Comparison of ENCODE assay signal across 38 cellular contexts in genomic region chr4:86366920-86367319, GRCh38. TPM values are rescaled to one million over a fixed set of nuclear protein-coding genes. Genes with fewer than 3 reads are reported as not detected.
"Had no signal": no experiment of that assay in that cellular context is flagged by ENCODE, and none has a peak within 500 bp of the region (broad histone marks: within the 10 kb centered on the region; RNA-seq: fewer than 3 reads in every experiment).

No MANE protein-coding gene starts in this region.

- H3K27ac ChIP-seq: adrenal gland, body of pancreas, epithelial cell of prostate, esophagus squamous epithelium, gastroesophageal sphincter, WERI-Rb-1 had no signal

- H3K9me3 Mint-ChIP-seq: activated naive CD4-positive, alpha-beta T cell treated with anti-CD3 and anti-CD28 coated beads, Interleukin-2, amount 50 U/mL, for 24 hours; activated T-helper 1 cell treated with anti-CD3 and anti-CD28 coated beads, Interleukin-12 subunit alpha, Interleukin-12 subunit beta, Interleukin-2, Interleukin-4 antibody, amounts not matched to agents 30 ng/mL and 10 ng/mL and 1 ng/mL, durations not matched to agents 14 hours and 24 hours and 36 hours; T-helper 2 cell treated with Interferon-gamma antibody and Interleukin-4, amounts not matched to agents 5 μg/mL and 100 μg/mL, for 36 hours had no signal

- H3K27ac Mint-ChIP-seq: activated B cell treated with CpG ODN at 0.5 μM for 24 hours; activated CD8-positive, alpha-beta memory T cell treated with anti-CD3 and anti-CD28 coated beads, Interleukin-2, amount 10 ng/mL, durations not matched to agents 7 days and 5 days; activated CD8-positive, alpha-beta T cell treated with anti-CD3 and anti-CD28 coated beads for 36 hours; activated naive CD4-positive, alpha-beta T cell treated with anti-CD3 and anti-CD28 coated beads for 36 hours; activated naive CD4-positive, alpha-beta T cell treated with anti-CD3 and anti-CD28 coated beads, Interleukin-2, amount 50 U/mL, for 24 hours; activated naive CD8-positive, alpha-beta T cell treated with anti-CD3 and anti-CD28 coated beads for 36 hours; activated naive CD8-positive, alpha-beta T cell treated with anti-CD3 and anti-CD28 coated beads, Interleukin-2, amount 50 U/mL, for 24 hours; activated T-helper 1 cell treated with anti-CD3 and anti-CD28 coated beads, Interleukin-12 subunit alpha, Interleukin-12 subunit beta, Interleukin-2, Interleukin-4 antibody, amounts not matched to agents 30 ng/mL and 10 ng/mL and 1 ng/mL, durations not matched to agents 14 hours and 24 hours and 36 hours; activated T-helper 2 cell treated with anti-CD3 and anti-CD28 coated beads, Interferon-gamma antibody, Interleukin-2, Interleukin-4, amounts not matched to agents 10 μg/mL and 5 μg/mL and 100 μg/mL, durations not matched to agents 14 hours and 24 hours and 36 hours; effector memory CD8-positive, alpha-beta T cell; T-helper 17 cell; T-helper 2 cell treated with Interferon-gamma antibody and Interleukin-4, amounts not matched to agents 5 μg/mL and 100 μg/mL, for 36 hours had no signal

- H3K9me3 ChIP-seq: adrenal gland, body of pancreas, esophagus squamous epithelium, gastroesophageal sphincter had no signal

- H3K27me3 ChIP-seq: adrenal gland, body of pancreas, esophagus squamous epithelium, gastroesophageal sphincter had no signal

- H3K4me3 Mint-ChIP-seq: activated B cell treated with CpG ODN at 0.5 μM for 24 hours; activated CD8-positive, alpha-beta memory T cell treated with anti-CD3 and anti-CD28 coated beads, Interleukin-2, amount 10 ng/mL, durations not matched to agents 7 days and 5 days; activated CD8-positive, alpha-beta T cell treated with anti-CD3 and anti-CD28 coated beads for 36 hours; activated naive CD4-positive, alpha-beta T cell treated with anti-CD3 and anti-CD28 coated beads for 36 hours; activated naive CD4-positive, alpha-beta T cell treated with anti-CD3 and anti-CD28 coated beads, Interleukin-2, amount 50 U/mL, for 24 hours; activated naive CD8-positive, alpha-beta T cell treated with anti-CD3 and anti-CD28 coated beads for 36 hours; activated naive CD8-positive, alpha-beta T cell treated with anti-CD3 and anti-CD28 coated beads, Interleukin-2, amount 50 U/mL, for 24 hours; activated T-helper 1 cell treated with anti-CD3 and anti-CD28 coated beads, Interleukin-12 subunit alpha, Interleukin-12 subunit beta, Interleukin-2, Interleukin-4 antibody, amounts not matched to agents 30 ng/mL and 10 ng/mL and 1 ng/mL, durations not matched to agents 14 hours and 24 hours and 36 hours; effector memory CD8-positive, alpha-beta T cell; T-helper 17 cell; T-helper 2 cell treated with Interferon-gamma antibody and Interleukin-4, amounts not matched to agents 5 μg/mL and 100 μg/mL, for 36 hours had no signal

- DNase-seq: activated B cell treated with CpG ODN at 0.5 μM for 24 hours; activated CD4-positive, alpha-beta T cell treated with anti-CD3 and anti-CD28 coated beads for 48 hours; activated CD4-positive, alpha-beta T cell treated with anti-CD3 and anti-CD28 coated beads, Interleukin-2, amount 50 U/mL, for 1 hour; activated CD4-positive, alpha-beta T cell treated with anti-CD3 and anti-CD28 coated beads, Interleukin-2, amount 50 U/mL, for 48 hours; activated CD8-positive, alpha-beta memory T cell treated with anti-CD3 and anti-CD28 coated beads, Interleukin-2, amount 10 ng/mL, durations not matched to agents 7 days and 5 days; activated CD8-positive, alpha-beta memory T cell treated with anti-CD3 and anti-CD28 coated beads, Interleukin-2, amount 50 U/mL, for 4 hours; activated CD8-positive, alpha-beta T cell treated with anti-CD3 and anti-CD28 coated beads for 36 hours; activated effector memory CD4-positive, alpha-beta T cell treated with anti-CD3 and anti-CD28 coated beads, Interleukin-2, amount 50 U/mL, for 16 hours; activated naive CD4-positive, alpha-beta T cell treated with anti-CD3 and anti-CD28 coated beads for 36 hours; activated naive CD8-positive, alpha-beta T cell treated with anti-CD3 and anti-CD28 coated beads for 36 hours; activated naive CD8-positive, alpha-beta T cell treated with anti-CD3 and anti-CD28 coated beads, Interleukin-2, amount 50 U/mL, for 24 hours; activated T-cell treated with anti-CD3 and anti-CD28 coated beads, Interleukin-2, amount 50 U/mL, for 1 hour; activated T-cell treated with anti-CD3 and anti-CD28 coated beads, Interleukin-2, amount 50 U/mL, for 48 hours; adrenal gland; amygdala; aorta; body of pancreas; caudate nucleus; cortex of kidney; dermis blood vessel endothelial cell; effector CD4-positive, alpha-beta T cell; effector memory CD8-positive, alpha-beta T cell; esophagus squamous epithelium; foreskin melanocyte; T-helper 1 cell; T-helper 17 cell; T1000; WERI-Rb-1 had no signal

- H3K4me3 ChIP-seq: adrenal gland, body of pancreas, esophagus squamous epithelium, gastroesophageal sphincter had no signal

- H3K36me3 ChIP-seq: adrenal gland, esophagus squamous epithelium, gastroesophageal sphincter, WERI-Rb-1 had no signal

- H3K4me1 Mint-ChIP-seq: activated B cell treated with CpG ODN at 0.5 μM for 24 hours; activated CD8-positive, alpha-beta memory T cell treated with anti-CD3 and anti-CD28 coated beads, Interleukin-2, amount 10 ng/mL, durations not matched to agents 7 days and 5 days; activated naive CD4-positive, alpha-beta T cell treated with anti-CD3 and anti-CD28 coated beads, Interleukin-2, amount 50 U/mL, for 24 hours; activated naive CD8-positive, alpha-beta T cell treated with anti-CD3 and anti-CD28 coated beads for 36 hours; activated naive CD8-positive, alpha-beta T cell treated with anti-CD3 and anti-CD28 coated beads, Interleukin-2, amount 50 U/mL, for 24 hours; T-helper 17 cell had no signal

- H3K4me1 ChIP-seq: body of pancreas, esophagus squamous epithelium, gastroesophageal sphincter had no signal

- H3K27me3 Mint-ChIP-seq: activated CD8-positive, alpha-beta memory T cell treated with anti-CD3 and anti-CD28 coated beads, Interleukin-2, amount 10 ng/mL, durations not matched to agents 7 days and 5 days; activated CD8-positive, alpha-beta T cell treated with anti-CD3 and anti-CD28 coated beads for 36 hours; activated naive CD8-positive, alpha-beta T cell treated with anti-CD3 and anti-CD28 coated beads for 36 hours had no signal

- FAIRE-seq: colon had no signal

- H3K36me3 Mint-ChIP-seq: activated CD8-positive, alpha-beta memory T cell treated with anti-CD3 and anti-CD28 coated beads, Interleukin-2, amount 10 ng/mL, durations not matched to agents 7 days and 5 days; activated naive CD4-positive, alpha-beta T cell treated with anti-CD3 and anti-CD28 coated beads, Interleukin-2, amount 50 U/mL, for 24 hours; activated naive CD8-positive, alpha-beta T cell treated with anti-CD3 and anti-CD28 coated beads for 36 hours had no signal

- ATAC-seq: activated CD4-positive, CD25-positive, alpha-beta regulatory T cell treated with anti-CD3 and anti-CD28 coated beads, Interleukin-2, amount 50 U/mL, for 24 hours; activated CD8-positive, alpha-beta memory T cell treated with anti-CD3 and anti-CD28 coated beads, Interleukin-2, amount 10 ng/mL, durations not matched to agents 7 days and 5 days; activated CD8-positive, alpha-beta T cell treated with anti-CD3 and anti-CD28 coated beads for 36 hours; activated naive CD8-positive, alpha-beta T cell treated with anti-CD3 and anti-CD28 coated beads, Interleukin-2, amount 50 U/mL, for 24 hours; body of pancreas; effector memory CD8-positive, alpha-beta T cell; gastroesophageal sphincter; T-helper 17 cell had no signal

RNA-seq across cellular contexts. Expression of gene MAPK10, which starts 7.1 kb away (rescaled TPM):
- total RNA-seq: activated CD8-positive, alpha-beta memory T cell treated with anti-CD3 and anti-CD28 coated beads for 36 hours; activated CD8-positive, alpha-beta memory T cell treated with anti-CD3 and anti-CD28 coated beads, Interleukin-2, amount 10 ng/mL, durations not matched to agents 7 days and 5 days; activated CD8-positive, alpha-beta T cell treated with anti-CD3 and anti-CD28 coated beads for 36 hours; activated naive CD4-positive, alpha-beta T cell treated with anti-CD3 and anti-CD28 coated beads for 36 hours; activated T-helper 1 cell treated with anti-CD3 and anti-CD28 coated beads, Interleukin-12 subunit alpha, Interleukin-12 subunit beta, Interleukin-2, Interleukin-4 antibody, amounts not matched to agents 30 ng/mL and 10 ng/mL and 1 ng/mL, durations not matched to agents 14 hours and 24 hours and 36 hours; activated T-helper 2 cell treated with anti-CD3 and anti-CD28 coated beads, Interferon-gamma antibody, Interleukin-2, Interleukin-4, amounts not matched to agents 10 μg/mL and 5 μg/mL and 100 μg/mL, durations not matched to agents 14 hours and 24 hours and 36 hours; endothelial cell of umbilical vein had no signal
